ENCODE assay signal across 13 cellular contexts in the genomic region with DNA sequence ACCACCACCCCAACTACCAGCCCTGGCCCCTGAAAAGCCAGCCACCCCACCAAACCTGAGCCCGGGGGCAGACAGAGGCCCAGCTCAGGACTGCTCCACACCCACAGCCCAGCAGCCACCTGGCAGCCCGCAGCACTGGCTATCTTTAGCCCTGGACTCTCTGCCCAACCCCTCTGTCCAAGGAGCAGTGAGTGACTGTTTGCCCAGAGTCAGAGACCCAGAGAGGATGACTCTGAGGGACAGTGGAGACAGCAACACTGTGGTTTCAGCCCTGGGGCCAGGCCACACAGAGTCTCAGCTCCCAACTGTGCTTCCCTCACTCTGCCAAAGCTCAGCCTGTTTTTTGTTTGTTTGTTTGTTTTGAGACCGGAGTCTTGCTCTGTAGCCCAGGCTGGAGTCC. TPM values are rescaled to one million over a fixed set of nuclear protein-coding genes. Genes with fewer than 3 reads are reported as not detected.
A peak's percentile ranks its signal among the peaks of the same experiment; 100 is the strongest.
DNase-seq lines count a peak whose midpoint lies in the region; ATAC-seq lines count a peak whose summit lies in the region.
"Had no signal": no experiment of that assay in that cellular context is flagged by ENCODE, and none has a peak within 500 bp of the region (broad histone marks: within the 10 kb centered on the region; RNA-seq: fewer than 3 reads in every experiment).

No MANE protein-coding gene starts in this region.

- peak overlapping the region; percentile 58 for H3K27ac Mint-ChIP-seq in activated naive CD4-positive, alpha-beta T cell treated with anti-CD3 and anti-CD28 coated beads, Interleukin-2, amount 10 ng/mL, durations not matched to agents 7 days and 5 days
- H3K27ac Mint-ChIP-seq in activated T-helper 17 cell treated with anti-CD3 and anti-CD28 coated beads, Interleukin-2, amount 50 U/mL, for 72 hours: peak overlapping the region; percentile 70
- peak overlapping the region; percentile 79 for H3K27ac Mint-ChIP-seq in memory B cell

- no peak for DNase-seq in activated naive CD4-positive, alpha-beta T cell treated with anti-CD3 and anti-CD28 coated beads, Interleukin-2, amount 10 ng/mL, durations not matched to agents 7 days and 5 days
- no peak for DNase-seq in activated naive CD4-positive, alpha-beta T cell (lab: John Stamatoyannopoulos, UW)
- DNase-seq in memory B cell (ENCODE audit: low spot score in 2 of 2) (no peak), substantia nigra (lab: John Stamatoyannopoulos, UW) (no peak), KG1 (lab: John Stamatoyannopoulos, UW) (no peak)
- DNase-seq in stimulated activated CD4-positive, alpha-beta T cell treated with anti-CD3 and anti-CD28 coated beads, Interleukin-4, amount 100 ng/mL, for 24 hours: no peak
- DNase-seq: activated CD8-positive, alpha-beta memory T cell treated with anti-CD3 and anti-CD28 coated beads, Interleukin-2, amount 50 U/mL, for 4 hours; DND-41; small intestine; T1000 had no signal

- no peak overlapping the region for H3K4me3 Mint-ChIP-seq in activated naive CD4-positive, alpha-beta T cell treated with anti-CD3 and anti-CD28 coated beads, Interleukin-2, amount 10 ng/mL, durations not matched to agents 7 days and 5 days
- no peak overlapping the region for H3K4me3 Mint-ChIP-seq in activated T-helper 17 cell treated with anti-CD3 and anti-CD28 coated beads, Interleukin-2, amount 50 U/mL, for 72 hours
- H3K4me3 Mint-ChIP-seq in memory B cell: no peak overlapping the region

- H3K9me3 Mint-ChIP-seq in activated naive CD4-positive, alpha-beta T cell treated with anti-CD3 and anti-CD28 coated beads, Interleukin-2, amount 10 ng/mL, durations not matched to agents 7 days and 5 days: no peaks in the 10 kb centered on the region
- no peaks in the 10 kb centered on the region for H3K9me3 Mint-ChIP-seq in activated T-helper 17 cell treated with anti-CD3 and anti-CD28 coated beads, Interleukin-2, amount 50 U/mL, for 72 hours
- no peaks in the 10 kb centered on the region for H3K9me3 Mint-ChIP-seq in memory B cell

- no peaks in the 10 kb centered on the region for H3K27me3 Mint-ChIP-seq in activated naive CD4-positive, alpha-beta T cell treated with anti-CD3 and anti-CD28 coated beads, Interleukin-2, amount 10 ng/mL, durations not matched to agents 7 days and 5 days
- no peaks in the 10 kb centered on the region for H3K27me3 Mint-ChIP-seq in activated T-helper 17 cell treated with anti-CD3 and anti-CD28 coated beads, Interleukin-2, amount 50 U/mL, for 72 hours
- no peaks in the 10 kb centered on the region for H3K27me3 Mint-ChIP-seq in memory B cell

- H3K4me1 Mint-ChIP-seq in activated naive CD4-positive, alpha-beta T cell treated with anti-CD3 and anti-CD28 coated beads, Interleukin-2, amount 10 ng/mL, durations not matched to agents 7 days and 5 days: peaks cover 38% of the 10 kb centered on the region
- peaks cover 38% of the 10 kb centered on the region for H3K4me1 Mint-ChIP-seq in activated T-helper 17 cell treated with anti-CD3 and anti-CD28 coated beads, Interleukin-2, amount 50 U/mL, for 72 hours
- H3K4me1 Mint-ChIP-seq in memory B cell: peaks cover 41% of the 10 kb centered on the region

- peak overlapping the region; percentile 95 for H3K27ac ChIP-seq in substantia nigra (ENCODE audit: low read depth, low read length, poor library complexity, severe bottlenecking)
- H3K27ac ChIP-seq: epithelial cell of prostate had no signal

- peaks cover 41% of the 10 kb centered on the region for H3K36me3 Mint-ChIP-seq in activated naive CD4-positive, alpha-beta T cell treated with anti-CD3 and anti-CD28 coated beads, Interleukin-2, amount 10 ng/mL, durations not matched to agents 7 days and 5 days
- peaks cover 58% of the 10 kb centered on the region for H3K36me3 Mint-ChIP-seq in activated T-helper 17 cell treated with anti-CD3 and anti-CD28 coated beads, Interleukin-2, amount 50 U/mL, for 72 hours (ENCODE audit: low read depth)
- H3K36me3 Mint-ChIP-seq in memory B cell: peaks cover 12% of the 10 kb centered on the region

- ATAC-seq in activated T-helper 17 cell treated with anti-CD3 and anti-CD28 coated beads, Interleukin-2, amount 50 U/mL, for 72 hours (replicated peaks): no peak
- ATAC-seq in memory B cell (ENCODE audit: low read depth) (no peak), HG03108 (IDR thresholded peaks at IDR 0.05; ENCODE audit: unreplicated experiment) (no peak)

- CTCF ChIA-PET in activated naive CD4-positive, alpha-beta T cell treated with anti-CD3 and anti-CD28 coated beads, Interleukin-2, amount 10 ng/mL, durations not matched to agents 7 days and 5 days (lab: Charles Lee): interaction anchor here (1.0 kb wide), 1 partner anchor 41 kb away, joined by 4 read pairs; no protein-coding TSS in a partner anchor

RNA-seq across cellular contexts. Expression of gene BIN1, which starts 32.6 kb away (rescaled TPM):
- total RNA-seq in activated T-helper 17 cell treated with anti-CD3 and anti-CD28 coated beads, Interleukin-2, amount 50 U/mL, for 72 hours: 100 to 1,000 TPM in 1 of 2 donors, 10 to 100 TPM in 1; 84.0 to 110 TPM
